Comparison of ENCODE assay signal across 1 cellular context in genomic region chr7:139133335-139134139, GRCh38.
A peak's percentile ranks its signal among the peaks of the same experiment; 100 is the strongest.
TF ChIP-seq lines count a peak whose summit lies in the region.

No MANE protein-coding gene starts in this region.

TF ChIP-seq in HepG2, 621 proteins besides CTCF, POLR2A, EP300 and RAD21 (continued from another document and continues in another):
- TF ChIP-seq ZXDC (CRISPR knock-in tag; IDR thresholded peaks at IDR 0.05) = no peak
- no peak for TF ChIP-seq PRDM15 (CRISPR knock-in tag; IDR thresholded peaks at IDR 0.05)
- peak; percentile 90 for TF ChIP-seq HOXA3 (CRISPR knock-in tag; IDR thresholded peaks at IDR 0.05)
- TF ChIP-seq HMG20A (CRISPR knock-in tag; IDR thresholded peaks at IDR 0.05; ENCODE audit: borderline replicate concordance) = no peak
- TF ChIP-seq DBP (CRISPR knock-in tag; IDR thresholded peaks at IDR 0.05; ENCODE audit: not compliant biosample characterization) = no peak
- TF ChIP-seq ZNF543 (CRISPR knock-in tag; IDR thresholded peaks at IDR 0.05) = no peak
- 0 out of 2 replicates have a peak, but pooled peaks have one; percentile 52 for TF ChIP-seq ZNF354B (CRISPR knock-in tag; IDR thresholded peaks at IDR 0.05)
- TF ChIP-seq PITX1 (CRISPR knock-in tag; IDR thresholded peaks at IDR 0.05) = 0 out of 2 replicates have a peak, but pooled peaks have one; percentile 66
- no peak for TF ChIP-seq ZFAT (CRISPR knock-in tag; conservative IDR thresholded peaks at IDR 0.05)
- TF ChIP-seq BRF2 (CRISPR knock-in tag; IDR thresholded peaks at IDR 0.05) = no peak
- TF ChIP-seq SRSF4 (IDR thresholded peaks at IDR 0.05; ENCODE audit: low read depth, low read length, poor library complexity, severe bottlenecking) = no peak
- no peak for TF ChIP-seq ONECUT2 (CRISPR knock-in tag; IDR thresholded peaks at IDR 0.05)
- no peak for TF ChIP-seq TSC22D2 (CRISPR knock-in tag; IDR thresholded peaks at IDR 0.05; ENCODE audit: borderline replicate concordance)
- TF ChIP-seq TEF (CRISPR knock-in tag; IDR thresholded peaks at IDR 0.05) = no peak
- TF ChIP-seq ZNF3 (CRISPR knock-in tag; IDR thresholded peaks at IDR 0.05) = 0 out of 2 replicates have a peak, but pooled peaks have one; percentile 30
- no peak for TF ChIP-seq SIX4 (CRISPR knock-in tag; IDR thresholded peaks at IDR 0.05)
- TF ChIP-seq GATAD2A (CRISPR knock-in tag; IDR thresholded peaks at IDR 0.05) = peak; percentile 80
- TF ChIP-seq GABPB1 (CRISPR knock-in tag; IDR thresholded peaks at IDR 0.05) = peak; percentile 93
- TF ChIP-seq ZNF513 (CRISPR knock-in tag; conservative IDR thresholded peaks at IDR 0.05) = no peak
- TF ChIP-seq MTF2 (CRISPR knock-in tag; IDR thresholded peaks at IDR 0.05; ENCODE audit: borderline replicate concordance) = no peak
- TF ChIP-seq DNMT3B (CRISPR knock-in tag; conservative IDR thresholded peaks at IDR 0.05) = peak; percentile 87; the same call in 1 of the 2 replicates
- 0 out of 2 replicates have a peak, but pooled peaks have one; percentile 67 for TF ChIP-seq HOXA9 (CRISPR knock-in tag; IDR thresholded peaks at IDR 0.05; ENCODE audit: borderline replicate concordance)
- TF ChIP-seq ZNF160 (CRISPR knock-in tag; IDR thresholded peaks at IDR 0.05) = no peak
- TF ChIP-seq ZNF383 (CRISPR knock-in tag; IDR thresholded peaks at IDR 0.05; ENCODE audit: borderline replicate concordance) = no peak
- TF ChIP-seq BRCA1 (CRISPR knock-in tag; IDR thresholded peaks at IDR 0.05) = no peak
- 0 out of 2 replicates have a peak, but pooled peaks have one; percentile 68 for TF ChIP-seq NFAT5 (CRISPR knock-in tag; IDR thresholded peaks at IDR 0.05)
- TF ChIP-seq ZSCAN29 (CRISPR knock-in tag; conservative IDR thresholded peaks at IDR 0.05) = 0 out of 2 replicates have a peak, but pooled peaks have one; percentile 70
- no peak for TF ChIP-seq ZNF296 (CRISPR knock-in tag; conservative IDR thresholded peaks at IDR 0.05)
- TF ChIP-seq ZBTB34 (CRISPR knock-in tag; IDR thresholded peaks at IDR 0.05) = no peak
- 0 out of 2 replicates have a peak, but pooled peaks have one; percentile 70 for TF ChIP-seq RELA (CRISPR knock-in tag; IDR thresholded peaks at IDR 0.05)
- peak; percentile 76 for TF ChIP-seq FOXA3 (CRISPR knock-in tag; IDR thresholded peaks at IDR 0.05)
- no peak for TF ChIP-seq SRSF1 (optimal IDR thresholded peaks at IDR 0.05; ENCODE audit: low read depth, low read length)
- no peak for TF ChIP-seq ZNF326 (CRISPR knock-in tag; IDR thresholded peaks at IDR 0.05; ENCODE audit: borderline replicate concordance)
- TF ChIP-seq ZNF883 (CRISPR knock-in tag; IDR thresholded peaks at IDR 0.05; ENCODE audit: not compliant biosample characterization) = peak; percentile 46
- no peak for TF ChIP-seq ZBTB1 (CRISPR knock-in tag; IDR thresholded peaks at IDR 0.05; ENCODE audit: borderline replicate concordance)
- peak; percentile 78 for TF ChIP-seq ZNF564 (CRISPR knock-in tag; IDR thresholded peaks at IDR 0.05)
- TF ChIP-seq SP4 (CRISPR knock-in tag; IDR thresholded peaks at IDR 0.05) = peak; percentile 58; the same call in 1 of the 2 replicates
- TF ChIP-seq DMAP1 (CRISPR knock-in tag; IDR thresholded peaks at IDR 0.05) = peak; percentile 88; the same call in 1 of the 2 replicates
- TF ChIP-seq PAWR (CRISPR knock-in tag; IDR thresholded peaks at IDR 0.05; ENCODE audit: borderline replicate concordance) = no peak
- no peak for TF ChIP-seq SOX6 (IDR thresholded peaks at IDR 0.05)
- TF ChIP-seq SOX6 (CRISPR knock-in tag; IDR thresholded peaks at IDR 0.05) = peak; percentile 54
- peak; percentile 66; the same call in 1 of the 2 replicates for TF ChIP-seq NRL (CRISPR knock-in tag; IDR thresholded peaks at IDR 0.05; ENCODE audit: borderline replicate concordance)
- 0 out of 2 replicates have a peak, but pooled peaks have one; percentile 76 for TF ChIP-seq ZNF292 (CRISPR knock-in tag; IDR thresholded peaks at IDR 0.05; ENCODE audit: borderline replicate concordance, low read depth)
